In the genomic region with DNA sequence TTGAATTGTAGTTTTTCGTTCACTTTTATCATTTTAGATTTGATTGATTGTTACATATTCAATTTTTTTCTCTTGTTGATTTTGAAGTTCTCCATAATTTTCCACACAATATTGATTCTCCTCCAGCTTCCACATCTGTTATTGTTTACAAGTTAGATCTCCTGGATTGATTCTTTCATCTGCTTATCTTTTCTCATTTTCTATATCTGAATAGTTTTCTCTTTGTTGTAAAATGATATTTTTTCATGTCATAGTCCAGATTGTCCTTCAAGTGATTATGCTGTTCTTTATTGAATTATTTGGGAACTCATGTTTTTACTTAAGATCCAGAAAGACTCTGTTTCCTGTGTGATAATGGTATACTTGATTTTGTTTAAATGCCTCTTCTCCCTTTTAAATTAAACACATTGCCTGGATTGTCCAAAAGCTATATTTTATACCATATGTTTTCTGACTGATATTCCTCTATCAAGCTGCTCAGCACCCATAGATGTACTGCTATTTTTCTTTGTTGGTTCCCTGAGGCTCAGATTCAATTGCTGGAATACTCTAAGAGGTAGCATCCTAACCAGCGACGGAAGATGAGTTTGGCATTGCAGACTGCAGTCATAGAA, we compare ENCODE assay signal across 15 cellular contexts.
"Had no signal": no experiment of that assay in that cellular context is flagged by ENCODE, and none has a peak within 500 bp of the region (broad histone marks: within the 10 kb centered on the region; RNA-seq: fewer than 3 reads in every experiment).

No MANE protein-coding gene starts in this region.

- H3K4me3 ChIP-seq: cardiac muscle cell, lower lobe of right lung, skin epidermis had no signal

- H3K36me3 ChIP-seq: cardiac muscle cell, lower lobe of right lung, WERI-Rb-1 had no signal

- H3K27ac ChIP-seq: cardiac muscle cell, foreskin keratinocyte, lower lobe of right lung, WERI-Rb-1 had no signal

- DNase-seq: activated CD4-positive, alpha-beta T cell treated with anti-CD3 and anti-CD28 coated beads for 1 hour; activated CD4-positive, alpha-beta T cell treated with anti-CD3 and anti-CD28 coated beads, Interleukin-2, amount 50 U/mL, for 48 hours; activated T-cell treated with anti-CD3 and anti-CD28 coated beads for 4 hours; amniotic stem cell; foreskin keratinocyte; head of caudate nucleus; lower lobe of right lung; occipital lobe; stimulated activated CD4-positive, alpha-beta T cell treated with anti-CD3 and anti-CD28 coated beads, Interleukin-4, amount 100 ng/mL, for 24 hours; WERI-Rb-1 had no signal

- ATAC-seq: foreskin keratinocyte; natural killer cell treated with Interleukin-12 subunit alpha and Interleukin-12 subunit beta and Interleukin-15 and Interleukin-18, amount 100 ng/mL, for 72 hours; stimulated activated effector memory CD8-positive, alpha-beta T cell treated with anti-CD3 and anti-CD28 coated beads, Interleukin-12 subunit alpha, Interleukin-12 subunit beta, amount 100 ng/mL, for 72 hours had no signal

- FAIRE-seq: keratinocyte had no signal

- H3K9me3 ChIP-seq: lower lobe of right lung had no signal

- H3K4me1 ChIP-seq: foreskin keratinocyte, lower lobe of right lung had no signal

- H3K27me3 ChIP-seq: cardiac muscle cell, foreskin keratinocyte had no signal
